13 cellular contexts compared by ENCODE assay signal in genomic region chr16:14097182-14097951, GRCh38. TPM values are rescaled to one million over a fixed set of nuclear protein-coding genes. Genes with fewer than 3 reads are reported as not detected.
DNase-seq lines count a peak whose midpoint lies in the region; ATAC-seq and TF ChIP-seq lines count a peak whose summit lies in the region.
"Had no signal": no experiment of that assay in that cellular context is flagged by ENCODE, and none has a peak within 500 bp of the region (broad histone marks: within the 10 kb centered on the region; RNA-seq: fewer than 3 reads in every experiment).

No MANE protein-coding gene starts in this region.

- DNase-seq in NCI-H1436 (lab: John Stamatoyannopoulos, UW): peak; percentile 35
- DNase-seq in NCI-H1436 treated with DMSO at 0.1 percent for 48 hours (lab: John Stamatoyannopoulos, UW): no peak
- DNase-seq in lower lobe of right lung: no peak
- DNase-seq in WERI-Rb-1: no peak
- no peak for DNase-seq in adrenal gland
- no peak for DNase-seq in stimulated activated naive B cell treated with anti-CD40 and anti-IgM and Interleukin-4, amounts not matched to agents 10 μg/mL and 1 μg/mL and 100 μg/mL, for 72 hours
- DNase-seq: activated CD8-positive, alpha-beta memory T cell treated with anti-CD3 and anti-CD28 coated beads, Interleukin-2, amount 10 ng/mL, durations not matched to agents 7 days and 5 days; anterior cingulate cortex; NCI-H446 treated with DMSO at 0.1 percent for 48 hours; stimulated activated naive CD4-positive, alpha-beta T cell had no signal

- 63% methylated on average over 4 of the region's 4 CpGs for WGBS in urinary bladder
- 77 to 80% (median 80%) methylated on average over 4 of the region's 4 CpGs for WGBS in adrenal gland, 4 donors

- TF ChIP-seq CTCF in VCaP (conservative IDR thresholded peaks at IDR 0.05): no peak
- no peak for TF ChIP-seq CTCF in lower lobe of right lung (IDR thresholded peaks at IDR 0.05)
- no peak for TF ChIP-seq CTCF in WERI-Rb-1 (IDR thresholded peaks at IDR 0.05; ENCODE audit: low read depth, low read length)
- no peak for TF ChIP-seq CTCF in adrenal gland (IDR thresholded peaks at IDR 0.05)

- H3K27me3 ChIP-seq in lower lobe of right lung (ENCODE audit: low read depth) (no peaks in the 10 kb centered on the region), WERI-Rb-1 (ENCODE audit: insufficient read depth, low read depth, severe bottlenecking) (no peaks in the 10 kb centered on the region), adrenal gland (no peaks in the 10 kb centered on the region)

- TF ChIP-seq POLR2A in adrenal gland (IDR thresholded peaks at IDR 0.05): no peak

- H3K27ac ChIP-seq in VCaP (peak overlapping the region; percentile 95), lower lobe of right lung (peak overlapping the region; percentile 27), urinary bladder (ENCODE audit: low read depth) (peak overlapping the region; percentile 10), WERI-Rb-1 (no peak overlapping the region), adrenal gland (no peak overlapping the region)

- no peaks in the 10 kb centered on the region for H3K9me3 Mint-ChIP-seq in stimulated activated naive B cell treated with anti-CD40 and anti-IgM and Interleukin-4, amounts not matched to agents 10 μg/mL and 1 μg/mL and 100 μg/mL, for 72 hours
- H3K9me3 Mint-ChIP-seq: T-helper 1 cell treated with Interleukin-12 subunit alpha and Interleukin-12 subunit beta and Interleukin-4 antibody, amounts not matched to agents 30 μg/mL and 1 μg/mL, for 36 hours had no signal

- intact Hi-C loops in lower lobe of right lung (cut with DNase I): no loop called here
- intact Hi-C loops in adrenal gland (cut with DNase I): no loop called here

- peak; percentile 84 to 94 for ATAC-seq in lower lobe of right lung
- no peak for ATAC-seq in stimulated activated naive B cell treated with anti-CD40 and anti-IgM and Interleukin-4, amounts not matched to agents 10 μg/mL and 1 μg/mL and 100 μg/mL, for 72 hours (replicated peaks)
- ATAC-seq: activated CD8-positive, alpha-beta memory T cell treated with anti-CD3 and anti-CD28 coated beads, Interleukin-2, amount 10 ng/mL, durations not matched to agents 7 days and 5 days had no signal

- H3K4me1 Mint-ChIP-seq in stimulated activated naive B cell treated with anti-CD40 and anti-IgM and Interleukin-4, amounts not matched to agents 10 μg/mL and 1 μg/mL and 100 μg/mL, for 72 hours: peaks cover 15 to 37% of the 10 kb centered on the region in 2 donors

- H3K4me1 ChIP-seq in lower lobe of right lung (peaks cover 53% of the 10 kb centered on the region), urinary bladder (ENCODE audit: insufficient read depth) (no peaks in the 10 kb centered on the region), adrenal gland (replicated peaks in 1 of 2) (peaks cover 10 to 30% of the 10 kb centered on the region in 2 donors)

- H3K4me3 ChIP-seq in lower lobe of right lung: no peak overlapping the region
- H3K4me3 ChIP-seq in urinary bladder (ENCODE audit: low read depth, low read length): no peak overlapping the region
- no peak overlapping the region for H3K4me3 ChIP-seq in WERI-Rb-1 (ENCODE audit: low read depth, low read length)
- H3K4me3 ChIP-seq in adrenal gland: no peak overlapping the region

- no peak overlapping the region for H3K4me3 Mint-ChIP-seq in stimulated activated naive B cell treated with anti-CD40 and anti-IgM and Interleukin-4, amounts not matched to agents 10 μg/mL and 1 μg/mL and 100 μg/mL, for 72 hours
- H3K4me3 Mint-ChIP-seq: activated CD8-positive, alpha-beta memory T cell treated with anti-CD3 and anti-CD28 coated beads, Interleukin-2, amount 10 ng/mL, durations not matched to agents 7 days and 5 days; T-helper 1 cell treated with Interleukin-12 subunit alpha and Interleukin-12 subunit beta and Interleukin-4 antibody, amounts not matched to agents 30 μg/mL and 1 μg/mL, for 36 hours had no signal

- H3K27me3 Mint-ChIP-seq in stimulated activated naive B cell treated with anti-CD40 and anti-IgM and Interleukin-4, amounts not matched to agents 10 μg/mL and 1 μg/mL and 100 μg/mL, for 72 hours: no peaks in the 10 kb centered on the region
- H3K27me3 Mint-ChIP-seq: activated CD8-positive, alpha-beta memory T cell treated with anti-CD3 and anti-CD28 coated beads, Interleukin-2, amount 10 ng/mL, durations not matched to agents 7 days and 5 days had no signal

- H3K36me3 ChIP-seq in lower lobe of right lung (no peaks in the 10 kb centered on the region), urinary bladder (ENCODE audit: insufficient read depth) (no peaks in the 10 kb centered on the region), WERI-Rb-1 (no peaks in the 10 kb centered on the region), adrenal gland (replicated peaks in 1 of 2) (no peaks in the 10 kb centered on the region)

- H3K36me3 Mint-ChIP-seq in stimulated activated naive B cell treated with anti-CD40 and anti-IgM and Interleukin-4, amounts not matched to agents 10 μg/mL and 1 μg/mL and 100 μg/mL, for 72 hours: peaks cover 12 to 18% of the 10 kb centered on the region in 2 donors

- H3K9me3 ChIP-seq in lower lobe of right lung (no peaks in the 10 kb centered on the region), WERI-Rb-1 (ENCODE audit: severe bottlenecking) (no peaks in the 10 kb centered on the region), adrenal gland (replicated peaks in 1 of 3) (no peaks in the 10 kb centered on the region)

- H3K27ac Mint-ChIP-seq in stimulated activated naive B cell treated with anti-CD40 and anti-IgM and Interleukin-4, amounts not matched to agents 10 μg/mL and 1 μg/mL and 100 μg/mL, for 72 hours: no peak overlapping the region
- H3K27ac Mint-ChIP-seq: activated CD8-positive, alpha-beta memory T cell treated with anti-CD3 and anti-CD28 coated beads, Interleukin-2, amount 10 ng/mL, durations not matched to agents 7 days and 5 days; T-helper 1 cell treated with Interleukin-12 subunit alpha and Interleukin-12 subunit beta and Interleukin-4 antibody, amounts not matched to agents 30 μg/mL and 1 μg/mL, for 36 hours had no signal

RNA-seq across cellular contexts. Expression of gene MRTFB, which starts 26.2 kb away (rescaled TPM):
- total RNA-seq in lower lobe of right lung (50.8 TPM), urinary bladder (42.8 TPM), adrenal gland (10 to 100 TPM; 30.9 to 77.7 (median 50.9) TPM)
- polyA plus RNA-seq in urinary bladder (18.9 TPM), adrenal gland (10 to 100 TPM in 2 of 3 donors, 1 to 10 TPM in 1; 5.5 to 24.8 (median 11.7) TPM)

Comparison
In these comparisons a context has a peak if more than half of its experiments do, and no peak if none do; other contexts are left out.
1. H3K27ac ChIP-seq: peak in VCaP (single experiment), lower lobe of right lung (single experiment) and urinary bladder (single experiment); none in WERI-Rb-1 (single experiment) and adrenal gland (0 of 5).
2. ATAC-seq: peak in lower lobe of right lung (2 of 2); none in stimulated activated naive B cell treated with anti-CD40 and anti-IgM and Interleukin-4, amounts not matched to agents 10 μg/mL and 1 μg/mL and 100 μg/mL, for 72 hours (0 of 2).